ENCODE assay signal across 1 cellular context in genomic region chr9:98927724-98928123, GRCh38.
TF ChIP-seq lines count a peak whose summit lies in the region.

No MANE protein-coding gene starts in this region.

TF ChIP-seq in GM23338, 12 proteins besides CTCF, POLR2A, EP300 and RAD21:
- TF ChIP-seq ETS1 (IDR thresholded peaks at IDR 0.05) (no peak), NANOG (IDR thresholded peaks at IDR 0.05; ENCODE audit: borderline replicate concordance) (no peak), CREB1 (CRISPR knock-in tag; IDR thresholded peaks at IDR 0.05; ENCODE audit: low read depth) (no peak), EZH2phosphoT487 (IDR thresholded peaks at IDR 0.05; ENCODE audit: unreplicated experiment) (no peak), ZNF462 (CRISPR knock-in tag; IDR thresholded peaks at IDR 0.05) (no peak), STAT1 (IDR thresholded peaks at IDR 0.05; ENCODE audit: unreplicated experiment) (no peak), ZNF114 (CRISPR knock-in tag; IDR thresholded peaks at IDR 0.05) (no peak), EZH2 (IDR thresholded peaks at IDR 0.05; ENCODE audit: low read depth, unreplicated experiment) (no peak), ZNF331 (CRISPR knock-in tag; IDR thresholded peaks at IDR 0.05; ENCODE audit: low read depth) (no peak)
